Comparison of ENCODE assay signal across 10 cellular contexts in the genomic region with DNA sequence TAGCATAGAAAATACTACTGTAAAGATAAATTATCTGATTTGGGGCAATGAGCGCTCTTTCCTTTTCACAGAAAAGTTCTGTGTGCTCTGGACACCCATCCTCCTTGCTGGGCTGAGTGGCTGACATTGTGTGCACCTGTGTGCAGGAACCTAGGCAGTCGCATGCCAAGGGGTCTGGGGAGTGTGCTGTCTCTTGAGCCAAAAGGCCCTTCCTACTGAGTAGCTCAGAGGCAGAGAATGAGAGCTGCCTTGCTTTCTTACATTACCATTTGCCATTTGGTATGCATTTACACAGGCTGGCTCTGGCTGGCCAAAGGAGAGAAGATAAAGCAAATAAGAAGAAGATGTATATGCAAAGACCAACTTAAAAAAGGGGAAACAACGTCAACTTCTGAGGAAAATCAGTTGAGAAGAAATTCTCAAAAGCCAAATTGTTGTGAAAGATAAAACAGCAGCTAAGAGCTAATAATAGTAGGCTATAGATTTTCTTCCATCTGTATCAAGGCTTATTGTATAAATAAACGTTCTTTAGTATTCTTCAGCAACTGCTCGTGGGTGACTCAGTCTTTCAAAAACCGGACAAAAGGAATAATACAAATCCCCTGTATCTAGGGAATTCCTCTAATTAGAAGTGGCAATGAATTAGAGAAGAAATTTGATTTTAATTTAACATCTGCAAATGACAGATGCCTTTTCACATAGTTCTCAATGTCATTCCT.
DNase-seq lines count a peak whose midpoint lies in the region; ATAC-seq, FAIRE-seq and TF ChIP-seq lines count a peak whose summit lies in the region.
"Had no signal": no experiment of that assay in that cellular context is flagged by ENCODE, and none has a peak within 500 bp of the region (broad histone marks: within the 10 kb centered on the region; RNA-seq: fewer than 3 reads in every experiment).

No MANE protein-coding gene starts in this region.

- no peaks in the 10 kb centered on the region for H4K20me1 ChIP-seq in GM12878 (ENCODE audit: control insufficient read depth, insufficient read depth)

- in situ Hi-C loops in GM12878 (cut with MboI): no loop called here

- DNase-seq in GM12878 (ENCODE audit: low read depth, low spot score) (no peak), NCI-H2081 treated with DMSO at 0.1 percent for 48 hours (lab: John Stamatoyannopoulos, UW) (no peak), AML-193 (lab: John Stamatoyannopoulos, UW) (no peak), Right ventricle myocardium superior (no peak), iPS-NIHi7 (ENCODE audit: extremely low spot score) (no peak)
- DNase-seq: cortex of kidney; naive thymus-derived CD8-positive, alpha-beta T cell had no signal

- H3K9ac ChIP-seq in GM12878 (ENCODE audit: control insufficient read depth, insufficient read depth, low read length): no peak overlapping the region

- no peak for TF ChIP-seq EP300 in GM12878 (IDR thresholded peaks at IDR 0.05; ENCODE audit: borderline replicate concordance in 1 of 2, control insufficient read depth in 1 of 2, low read depth in 2 of 2, low read length in 2 of 2)

- RAD21 ChIA-PET in GM12878 (lab: Charles Lee; ENCODE audit: unreplicated experiment): interaction anchor here (0.8 to 2.0 kb wide), 3 partner anchors 18 to 38 kb away, joined by 3 to 9 read pairs (median 4); no protein-coding TSS in a partner anchor

- no peak for FAIRE-seq in GM12878 (lab: Jason Lieb, UNC)

- H3K9me3 ChIP-seq in GM12878 (replicated peaks; ENCODE audit: control insufficient read depth, insufficient read depth, low read length): no peaks in the 10 kb centered on the region

- CTCF ChIA-PET in GM12878 (lab: Yijun Ruan, JAX): interaction anchor here (0.8 to 1.2 kb wide), 2 partner anchors 7 to 23 kb away, joined by 4 read pairs; no protein-coding TSS in a partner anchor

- BruUV-seq in GM12878 (replicated peaks; lab: Mats Ljungman, UMichigan): no TSS peak

- no peak for TF ChIP-seq RAD21 in GM12878 (IDR thresholded peaks at IDR 0.05; ENCODE audit: insufficient read depth, low read depth, low read length)

- no peak overlapping the region for H2AFZ ChIP-seq in GM12878 (ENCODE audit: control insufficient read depth, low read depth, low read length)

- ATAC-seq in GM18511 (IDR thresholded peaks at IDR 0.05; ENCODE audit: unreplicated experiment): peak; percentile 51
- peak; percentile 42 for ATAC-seq in GM21360 (IDR thresholded peaks at IDR 0.05; ENCODE audit: unreplicated experiment)
- peak; percentile 31 for ATAC-seq in HG03097 (IDR thresholded peaks at IDR 0.05; ENCODE audit: low FRiP score, unreplicated experiment)
- peak; percentile 76 for ATAC-seq in GM12878
- no peak for ATAC-seq in Right ventricle myocardium superior (ENCODE audit: poor library complexity)
- ATAC-seq: naive thymus-derived CD8-positive, alpha-beta T cell had no signal

- intact Hi-C loops in GM12878 (cut with micrococcal nuclease; ENCODE audit: unreplicated experiment) (loop anchor here (1.0 to 10.0 kb wide), 2 partner anchors 23 to 125 kb away; a partner anchor contains a TSS), Right ventricle myocardium superior (cut with DNase I) (no loop called here)

- TF ChIP-seq POLR2A in GM12878 (IDR thresholded peaks at IDR 0.05; ENCODE audit: low read depth, low read length): no peak

- peak overlapping the region; percentile 82 for H3K4me2 ChIP-seq in GM12878 (ENCODE audit: control insufficient read depth, insufficient read depth)

- POLR2A ChIA-PET in GM12878 (lab: Charles Lee): interaction anchor here (1.9 kb wide), 1 partner anchor 24 kb away, joined by 6 read pairs; no protein-coding TSS in a partner anchor

- H3K4me3 ChIP-seq in GM12878: no peak overlapping the region

- 78% methylated on average over 6 of the region's 6 CpGs for WGBS in GM12878 (ENCODE audit: insufficient coverage, insufficient replicate concordance, low lambda C conversion rate, missing lambda C conversion rate)

- H3K27me3 ChIP-seq in GM12878 (replicated peaks in 1 of 2; ENCODE audit: control insufficient read depth in 2 of 2, insufficient read depth in 2 of 2, low read length in 1 of 2): no peaks in the 10 kb centered on the region

- SMC1A ChIA-PET in GM12878 (lab: Charles Lee; ENCODE audit: uncharacterized antibody, unreplicated experiment): interaction anchor here (0.8 to 6.1 kb wide), 11 partner anchors 9 to 72 kb away, joined by 3 to 40 read pairs (median 6); no protein-coding TSS in a partner anchor

- H3K36me3 ChIP-seq in GM12878 (ENCODE audit: control insufficient read depth in 2 of 2, insufficient read depth in 2 of 2, low read length in 1 of 2): peaks cover 0 to 10% of the 10 kb centered on the region in 2 experiments; a peak in 1 of 4 replicates

- TF ChIP-seq CTCF in GM12878 (IDR thresholded peaks at IDR 0.05 in 2 of 3, conservative IDR thresholded peaks at IDR 0.05 in 1 of 3; ENCODE audit: control insufficient read depth in 2 of 3, extremely low read depth in 1 of 3, insufficient read depth in 1 of 3, low read depth in 3 of 3, low read length in 3 of 3): no peak

- H3K4me1 ChIP-seq in GM12878 (ENCODE audit: control insufficient read depth, insufficient read depth, low read length): peaks cover 32% of the 10 kb centered on the region

- peak overlapping the region; percentile 73 for H3K27ac ChIP-seq in GM12878 (ENCODE audit: control insufficient read depth, insufficient read depth)

- H3K79me2 ChIP-seq in GM12878 (ENCODE audit: control insufficient read depth, insufficient read depth, low read length): no peaks in the 10 kb centered on the region

TF ChIP-seq in GM12878, 131 proteins besides CTCF, POLR2A, EP300 and RAD21:
- TF ChIP-seq HDAC6 (IDR thresholded peaks at IDR 0.05; ENCODE audit: unreplicated experiment): no peak
- TF ChIP-seq STAT1 (conservative IDR thresholded peaks at IDR 0.05): 0 out of 2 replicates have a peak, but pooled peaks have one; percentile 37
- no peak for TF ChIP-seq SUZ12 (IDR thresholded peaks at IDR 0.05; ENCODE audit: unreplicated experiment)
- no peak for TF ChIP-seq POLR2AphosphoS5 (IDR thresholded peaks at IDR 0.05; ENCODE audit: low read length)
TF ChIP-seq in GM12878: peak in this region for 1.
